Comparison of ENCODE assay signal across 8 cellular contexts in the genomic region with DNA sequence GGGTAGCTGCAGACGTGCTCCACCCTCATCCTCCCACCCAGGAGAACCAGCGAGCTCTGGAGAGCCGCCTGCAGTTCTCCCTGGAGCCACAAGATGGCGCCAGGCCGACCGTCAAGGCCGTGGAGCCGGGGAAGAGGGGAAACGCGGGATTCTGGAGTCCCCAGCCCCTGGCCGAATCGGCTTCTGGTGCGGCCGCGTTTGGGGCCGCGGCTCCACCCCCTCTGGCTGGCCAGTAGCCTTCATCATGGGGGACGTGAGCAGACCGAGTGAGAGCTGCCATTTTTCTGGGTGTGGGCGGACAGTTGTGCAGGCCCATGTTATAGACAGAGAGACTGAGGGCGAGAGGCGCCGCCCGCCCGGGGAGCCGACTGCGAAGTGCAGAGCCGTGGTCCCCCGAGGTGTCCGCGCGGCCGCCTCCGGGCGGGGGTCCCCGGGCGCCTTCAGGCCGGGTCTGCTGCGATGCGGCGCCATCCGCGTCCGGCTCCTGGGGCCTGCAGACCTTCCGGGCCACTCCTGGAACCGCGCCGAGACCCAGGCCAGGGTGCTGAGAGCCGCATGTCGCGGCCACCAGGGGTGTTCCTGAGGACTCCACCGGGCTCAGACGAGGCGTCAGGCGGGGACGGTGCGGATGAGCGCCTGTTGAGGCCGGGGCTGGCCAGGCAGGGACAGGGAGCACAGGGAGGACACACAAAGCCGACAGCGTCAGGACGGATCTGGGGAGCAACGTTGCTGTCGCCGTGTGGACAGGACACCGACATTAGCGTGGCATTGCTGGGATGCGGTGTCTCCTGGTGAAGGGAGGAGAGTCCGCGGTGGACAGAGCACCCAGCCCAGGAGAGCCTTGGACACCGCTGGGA.
DNase-seq lines count a peak whose midpoint lies in the region; ATAC-seq and TF ChIP-seq lines count a peak whose summit lies in the region.

No MANE protein-coding gene starts in this region.

- intact Hi-C loops in CD8-positive, alpha-beta T cell (cut with DNase I, micrococcal nuclease), result loop anchor here (1.0 to 5.0 kb wide), 5 partner anchors 1010 to 1596 kb away; no protein-coding TSS in a partner anchor

- no peaks in the 10 kb centered on the region for H3K9me3 ChIP-seq in CD8-positive, alpha-beta T cell (ENCODE audit: low read length)
- H3K9me3 ChIP-seq in KOPT-K1 (ENCODE audit: insufficient read depth, low read length, poor library complexity, severe bottlenecking) (no peaks in the 10 kb centered on the region), iPS-20b (ENCODE audit: insufficient read depth, low read depth, low read length) (no peaks in the 10 kb centered on the region)

- H3K27ac Mint-ChIP-seq in CD8-positive, alpha-beta T cell, result no peak overlapping the region
- no peak overlapping the region for H3K27ac Mint-ChIP-seq in T-helper 1 cell treated with Interleukin-12 subunit alpha and Interleukin-12 subunit beta and Interleukin-4 antibody, amounts not matched to agents 30 μg/mL and 1 μg/mL, for 36 hours

- DNase-seq in CD8-positive, alpha-beta T cell, result peak; percentile 16 to 58 (median 32)
- DNase-seq in brain pericyte (ENCODE audit: low read depth, low spot score), result peak; percentile 61

- H3K27me3 Mint-ChIP-seq in CD8-positive, alpha-beta T cell (ENCODE audit: low read depth), result peaks cover 15% of the 10 kb centered on the region
- H3K27me3 Mint-ChIP-seq in T-helper 1 cell treated with Interleukin-12 subunit alpha and Interleukin-12 subunit beta and Interleukin-4 antibody, amounts not matched to agents 30 μg/mL and 1 μg/mL, for 36 hours (ENCODE audit: low read depth), result peaks cover 31% of the 10 kb centered on the region

- CTCF ChIA-PET in CD8-positive, alpha-beta T cell (lab: Charles Lee), result interaction anchor here (0.6 to 1.2 kb wide), 7 partner anchors 9 to 26 kb away, joined by 3 to 4 read pairs (median 3); no protein-coding TSS in a partner anchor

- no peak overlapping the region for H3K27ac ChIP-seq in CD8-positive, alpha-beta T cell (ENCODE audit: low read depth, low read length)
- H3K27ac ChIP-seq in KOPT-K1 (ENCODE audit: low read depth, low read length, poor library complexity, severe bottlenecking) (peak overlapping the region; percentile 99), iPS-20b (ENCODE audit: low read length) (no peak overlapping the region), skin epidermis (no peak overlapping the region)

- peaks cover 7% of the 10 kb centered on the region for H3K4me1 Mint-ChIP-seq in CD8-positive, alpha-beta T cell (ENCODE audit: low read depth)
- peaks cover 14% of the 10 kb centered on the region for H3K4me1 Mint-ChIP-seq in T-helper 1 cell treated with Interleukin-12 subunit alpha and Interleukin-12 subunit beta and Interleukin-4 antibody, amounts not matched to agents 30 μg/mL and 1 μg/mL, for 36 hours (ENCODE audit: low read depth)

- H3K27me3 ChIP-seq in CD8-positive, alpha-beta T cell (ENCODE audit: insufficient read depth, low read length), result no peaks in the 10 kb centered on the region
- peaks cover 9% of the 10 kb centered on the region for H3K27me3 ChIP-seq in iPS-20b (ENCODE audit: insufficient read depth, low read length)

- H3K4me3 Mint-ChIP-seq in CD8-positive, alpha-beta T cell, result peak overlapping the region; percentile 26
- H3K4me3 Mint-ChIP-seq in T-helper 1 cell treated with Interleukin-12 subunit alpha and Interleukin-12 subunit beta and Interleukin-4 antibody, amounts not matched to agents 30 μg/mL and 1 μg/mL, for 36 hours, result peak overlapping the region; percentile 45

- no peaks in the 10 kb centered on the region for H3K9me3 Mint-ChIP-seq in CD8-positive, alpha-beta T cell
- H3K9me3 Mint-ChIP-seq in T-helper 1 cell treated with Interleukin-12 subunit alpha and Interleukin-12 subunit beta and Interleukin-4 antibody, amounts not matched to agents 30 μg/mL and 1 μg/mL, for 36 hours, result no peaks in the 10 kb centered on the region

- peak; percentile 73 for TF ChIP-seq CTCF in CD8-positive, alpha-beta T cell (IDR thresholded peaks at IDR 0.05)

- no peak overlapping the region for H3K4me3 ChIP-seq in CD8-positive, alpha-beta T cell (ENCODE audit: low read depth, low read length)
- peak overlapping the region; percentile 35; the same call in 1 of the 2 replicates for H3K4me3 ChIP-seq in iPS-20b (ENCODE audit: low read length)
- peak overlapping the region in 6 of 7 experiments; percentile 8 to 34 (median 24) for H3K4me3 ChIP-seq in skin epidermis

- H3K9ac ChIP-seq in iPS-20b (ENCODE audit: low read depth, low read length), result no peak overlapping the region

- no peaks in the 10 kb centered on the region for H3K36me3 ChIP-seq in CD8-positive, alpha-beta T cell (ENCODE audit: insufficient read depth, low read length)
- H3K36me3 ChIP-seq in KOPT-K1 (ENCODE audit: insufficient read depth, low read length), result no peaks in the 10 kb centered on the region
- H3K36me3 ChIP-seq in iPS-20b (ENCODE audit: insufficient read depth, low read depth, low read length), result no peaks in the 10 kb centered on the region

- H3K36me3 Mint-ChIP-seq in CD8-positive, alpha-beta T cell, result no peaks in the 10 kb centered on the region
- H3K36me3 Mint-ChIP-seq in T-helper 1 cell treated with Interleukin-12 subunit alpha and Interleukin-12 subunit beta and Interleukin-4 antibody, amounts not matched to agents 30 μg/mL and 1 μg/mL, for 36 hours (ENCODE audit: low read depth), result no peaks in the 10 kb centered on the region

- peaks cover 6% of the 10 kb centered on the region for H3K4me1 ChIP-seq in CD8-positive, alpha-beta T cell (ENCODE audit: insufficient read depth, low read length)
- no peaks in the 10 kb centered on the region for H3K4me1 ChIP-seq in iPS-20b (ENCODE audit: insufficient read depth, low read length)

- POLR2A ChIA-PET in CD8-positive, alpha-beta T cell (lab: Charles Lee), result no interaction called here

- ATAC-seq in CD8-positive, alpha-beta T cell, result peak; percentile 31
- ATAC-seq in GM19467 (IDR thresholded peaks at IDR 0.05; ENCODE audit: unreplicated experiment) (peak; percentile 37), GM18519 (IDR thresholded peaks at IDR 0.05; ENCODE audit: low FRiP score, unreplicated experiment) (no peak)
